Comparison of ENCODE assay signal across 22 cellular contexts in the genomic region with DNA sequence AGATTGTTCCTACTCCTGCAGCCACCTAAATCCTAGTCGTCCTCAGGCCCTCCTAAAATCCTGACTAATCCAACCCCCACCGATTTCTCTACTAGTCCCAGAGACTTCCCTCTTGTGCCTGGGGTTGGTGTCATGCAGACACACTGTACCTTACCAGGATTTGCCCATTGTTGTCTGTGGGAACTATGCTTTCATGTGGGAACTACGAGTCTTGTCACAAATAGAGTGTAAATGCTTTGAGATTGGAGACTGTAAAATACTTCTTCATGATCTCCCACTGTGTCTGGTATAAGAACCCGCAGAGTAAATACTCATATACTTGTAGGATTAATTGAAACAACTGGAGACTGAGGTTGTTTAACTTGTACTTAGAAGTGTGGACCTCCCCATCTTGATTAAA. TPM values are rescaled to one million over a fixed set of nuclear protein-coding genes. Genes with fewer than 3 reads are reported as not detected.
DNase-seq lines count a peak whose midpoint lies in the region; ATAC-seq and TF ChIP-seq lines count a peak whose summit lies in the region.
"Had no signal": no experiment of that assay in that cellular context is flagged by ENCODE, and none has a peak within 500 bp of the region (broad histone marks: within the 10 kb centered on the region; RNA-seq: fewer than 3 reads in every experiment).

No MANE protein-coding gene starts in this region.

- no peaks in the 10 kb centered on the region for H3K9me3 ChIP-seq in muscle layer of duodenum (ENCODE audit: control insufficient read depth in 1 of 2, low read length in 2 of 2)
- H3K9me3 ChIP-seq in vagina = no peaks in the 10 kb centered on the region
- H3K9me3 ChIP-seq: A549, body of pancreas, tibial artery had no signal

- H3K27ac ChIP-seq in muscle layer of duodenum (ENCODE audit: low read length) = peak overlapping the region; percentile 72
- H3K27ac ChIP-seq in vagina = peak overlapping the region; percentile 58
- H3K27ac ChIP-seq: tibial artery had no signal

- H3K27me3 ChIP-seq in muscle layer of duodenum (ENCODE audit: low read depth, low read length) (no peaks in the 10 kb centered on the region), vagina (no peaks in the 10 kb centered on the region)
- H3K27me3 ChIP-seq: body of pancreas, tibial artery had no signal

- DNase-seq in NCI-H2107 treated with DMSO at 0.1 percent for 48 hours (lab: John Stamatoyannopoulos, UW; ENCODE audit: unreplicated experiment) (peak; percentile 54), NCI-H2107 (lab: John Stamatoyannopoulos, UW) (no peak), dermis blood vessel endothelial cell (peak; percentile 17), vagina (ENCODE audit: extremely low spot score in 2 of 2) (no peak), NCI-H774 (lab: John Stamatoyannopoulos, UW) (no peak)
- no peak for DNase-seq in activated CD4-positive, alpha-beta T cell treated with anti-CD3 and anti-CD28 coated beads for 1 hour
- DNase-seq: activated CD4-positive, alpha-beta T cell treated with anti-CD3 and anti-CD28 coated beads for 36 hours; activated naive CD4-positive, alpha-beta T cell treated with anti-CD3 and anti-CD28 coated beads for 36 hours; body of pancreas; CD8-positive, alpha-beta T cell; effector memory CD4-positive, alpha-beta T cell; foreskin fibroblast; H7; NCI-H82; right cardiac atrium; RPMI8226; stimulated activated CD4-positive, alpha-beta T cell treated with anti-CD3 and anti-CD28 coated beads, Interleukin-4, amount 100 ng/mL, for 24 hours; tibial artery had no signal

- no peaks in the 10 kb centered on the region for H3K36me3 ChIP-seq in muscle layer of duodenum (ENCODE audit: control insufficient read depth in 1 of 2, insufficient read depth in 2 of 2, low read length in 2 of 2)
- H3K36me3 ChIP-seq in vagina = no peaks in the 10 kb centered on the region
- H3K36me3 ChIP-seq: tibial artery had no signal

- TF ChIP-seq POLR2A in vagina (IDR thresholded peaks at IDR 0.05) = no peak

- no peak for ATAC-seq in GM19023 (IDR thresholded peaks at IDR 0.05; ENCODE audit: unreplicated experiment)
- ATAC-seq: A549; activated CD4-positive, alpha-beta T cell treated with anti-CD3 and anti-CD28 coated beads for 36 hours; CD8-positive, alpha-beta T cell had no signal

- no peak for TF ChIP-seq CTCF in vagina (IDR thresholded peaks at IDR 0.05)

- intact Hi-C loops in vagina (cut with DNase I) = no loop called here

- H3K4me1 ChIP-seq in muscle layer of duodenum (ENCODE audit: control insufficient read depth in 1 of 2, insufficient read depth in 2 of 2, low read length in 2 of 2) (peaks cover 10 to 30% of the 10 kb centered on the region in 2 donors), vagina (peaks cover 63% of the 10 kb centered on the region)

- H3K4me3 ChIP-seq in muscle layer of duodenum (ENCODE audit: low read depth in 1 of 2, low read length in 2 of 2) (no peak overlapping the region), vagina (no peak overlapping the region)
- H3K4me3 ChIP-seq: A549, body of pancreas, lung, tibial artery had no signal

RNA-seq across cellular contexts. Expression of a gene that starts 11.2 kb away (rescaled TPM):
- total RNA-seq in dermis blood vessel endothelial cell (31.0 and 40.3 TPM in 2 replicates), vagina (20.4 TPM)

Comparison
In these comparisons a context has a peak if more than half of its experiments do, and no peak if none do; other contexts are left out.
1. DNase-seq: peak in NCI-H2107 treated with DMSO at 0.1 percent for 48 hours (single experiment) and dermis blood vessel endothelial cell (single experiment); none in NCI-H2107 (single experiment), vagina (0 of 2), NCI-H774 (single experiment) and activated CD4-positive, alpha-beta T cell treated with anti-CD3 and anti-CD28 coated beads for 1 hour (single experiment).